In the genomic region with DNA sequence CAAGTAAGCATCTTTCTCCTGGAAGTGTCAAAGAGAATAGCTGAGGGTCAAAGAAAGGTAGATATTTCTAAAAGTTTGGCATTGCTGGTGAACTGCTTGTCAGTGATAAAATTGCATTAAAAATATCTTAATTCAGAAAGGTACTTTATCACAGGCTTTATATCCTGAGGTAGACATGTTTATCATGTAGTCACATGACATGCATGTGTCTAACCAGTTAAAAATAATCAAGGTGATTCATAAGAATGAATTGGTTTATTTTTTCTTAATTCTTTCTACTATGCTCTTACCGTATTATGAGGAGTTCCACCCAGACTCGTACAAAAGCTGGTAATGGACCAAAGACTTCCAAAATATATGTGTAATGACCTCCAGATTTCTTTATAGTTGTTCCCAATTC, we compare ENCODE assay signal across 1 cellular context.
TF ChIP-seq lines count a peak whose summit lies in the region.

No MANE protein-coding gene starts in this region.

TF ChIP-seq in WTC11, 78 proteins besides CTCF, POLR2A, EP300 and RAD21 (continued from another document):
- TF ChIP-seq, protein P1, sequence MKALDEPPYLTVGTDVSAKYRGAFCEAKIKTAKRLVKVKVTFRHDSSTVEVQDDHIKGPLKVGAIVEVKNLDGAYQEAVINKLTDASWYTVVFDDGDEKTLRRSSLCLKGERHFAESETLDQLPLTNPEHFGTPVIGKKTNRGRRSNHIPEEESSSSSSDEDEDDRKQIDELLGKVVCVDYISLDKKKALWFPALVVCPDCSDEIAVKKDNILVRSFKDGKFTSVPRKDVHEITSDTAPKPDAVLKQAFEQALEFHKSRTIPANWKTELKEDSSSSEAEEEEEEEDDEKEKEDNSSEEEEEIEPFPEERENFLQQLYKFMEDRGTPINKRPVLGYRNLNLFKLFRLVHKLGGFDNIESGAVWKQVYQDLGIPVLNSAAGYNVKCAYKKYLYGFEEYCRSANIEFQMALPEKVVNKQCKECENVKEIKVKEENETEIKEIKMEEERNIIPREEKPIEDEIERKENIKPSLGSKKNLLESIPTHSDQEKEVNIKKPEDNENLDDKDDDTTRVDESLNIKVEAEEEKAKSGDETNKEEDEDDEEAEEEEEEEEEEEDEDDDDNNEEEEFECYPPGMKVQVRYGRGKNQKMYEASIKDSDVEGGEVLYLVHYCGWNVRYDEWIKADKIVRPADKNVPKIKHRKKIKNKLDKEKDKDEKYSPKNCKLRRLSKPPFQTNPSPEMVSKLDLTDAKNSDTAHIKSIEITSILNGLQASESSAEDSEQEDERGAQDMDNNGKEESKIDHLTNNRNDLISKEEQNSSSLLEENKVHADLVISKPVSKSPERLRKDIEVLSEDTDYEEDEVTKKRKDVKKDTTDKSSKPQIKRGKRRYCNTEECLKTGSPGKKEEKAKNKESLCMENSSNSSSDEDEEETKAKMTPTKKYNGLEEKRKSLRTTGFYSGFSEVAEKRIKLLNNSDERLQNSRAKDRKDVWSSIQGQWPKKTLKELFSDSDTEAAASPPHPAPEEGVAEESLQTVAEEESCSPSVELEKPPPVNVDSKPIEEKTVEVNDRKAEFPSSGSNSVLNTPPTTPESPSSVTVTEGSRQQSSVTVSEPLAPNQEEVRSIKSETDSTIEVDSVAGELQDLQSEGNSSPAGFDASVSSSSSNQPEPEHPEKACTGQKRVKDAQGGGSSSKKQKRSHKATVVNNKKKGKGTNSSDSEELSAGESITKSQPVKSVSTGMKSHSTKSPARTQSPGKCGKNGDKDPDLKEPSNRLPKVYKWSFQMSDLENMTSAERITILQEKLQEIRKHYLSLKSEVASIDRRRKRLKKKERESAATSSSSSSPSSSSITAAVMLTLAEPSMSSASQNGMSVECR (CRISPR knock-in tag; IDR thresholded peaks at IDR 0.05; ENCODE audit: borderline replicate concordance), result no peak
- TF ChIP-seq OVOL2 (CRISPR knock-in tag; IDR thresholded peaks at IDR 0.05; ENCODE audit: borderline replicate concordance), result no peak
- no peak for TF ChIP-seq ZNF671 (CRISPR knock-in tag; IDR thresholded peaks at IDR 0.05)
- no peak for TF ChIP-seq MYBL2 (CRISPR knock-in tag; IDR thresholded peaks at IDR 0.05)
- TF ChIP-seq, protein P2, sequence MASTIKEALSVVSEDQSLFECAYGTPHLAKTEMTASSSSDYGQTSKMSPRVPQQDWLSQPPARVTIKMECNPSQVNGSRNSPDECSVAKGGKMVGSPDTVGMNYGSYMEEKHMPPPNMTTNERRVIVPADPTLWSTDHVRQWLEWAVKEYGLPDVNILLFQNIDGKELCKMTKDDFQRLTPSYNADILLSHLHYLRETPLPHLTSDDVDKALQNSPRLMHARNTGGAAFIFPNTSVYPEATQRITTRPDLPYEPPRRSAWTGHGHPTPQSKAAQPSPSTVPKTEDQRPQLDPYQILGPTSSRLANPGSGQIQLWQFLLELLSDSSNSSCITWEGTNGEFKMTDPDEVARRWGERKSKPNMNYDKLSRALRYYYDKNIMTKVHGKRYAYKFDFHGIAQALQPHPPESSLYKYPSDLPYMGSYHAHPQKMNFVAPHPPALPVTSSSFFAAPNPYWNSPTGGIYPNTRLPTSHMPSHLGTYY (CRISPR knock-in tag; IDR thresholded peaks at IDR 0.05), result no peak
- no peak for TF ChIP-seq ZNF416 (CRISPR knock-in tag; IDR thresholded peaks at IDR 0.05)
- TF ChIP-seq ZNF138 (CRISPR knock-in tag; conservative IDR thresholded peaks at IDR 0.05), result no peak
